In genomic region chr9:109035684-109036423, GRCh38 we compare ENCODE assay signal across 12 cellular contexts. TPM values are rescaled to one million over a fixed set of nuclear protein-coding genes. Genes with fewer than 3 reads are reported as not detected.
DNase-seq lines count a peak whose midpoint lies in the region; ATAC-seq and TF ChIP-seq lines count a peak whose summit lies in the region.
"Had no signal": no experiment of that assay in that cellular context is flagged by ENCODE, and none has a peak within 500 bp of the region (broad histone marks: within the 10 kb centered on the region; RNA-seq: fewer than 3 reads in every experiment).

No MANE protein-coding gene starts in this region.

- peak overlapping the region; percentile 5 for H3K4me2 ChIP-seq in smooth muscle cell

- no peak overlapping the region for H3K4me3 ChIP-seq in adrenal gland
- no peak overlapping the region for H3K4me3 ChIP-seq in left ventricle myocardium inferior
- H3K4me3 ChIP-seq in smooth muscle cell = no peak overlapping the region
- H3K4me3 ChIP-seq: vagina had no signal

- peaks cover 5% of the 10 kb centered on the region for H3F3A ChIP-seq in smooth muscle cell (ENCODE audit: low read depth)

- peaks cover 6% of the 10 kb centered on the region for H3K36me3 Mint-ChIP-seq in natural killer cell treated with Interleukin-12 subunit alpha and Interleukin-12 subunit beta and Interleukin-15 and Interleukin-18, amount 100 ng/mL, for 72 hours

- H3K27ac ChIP-seq in adrenal gland (peak overlapping the region in 4 of 5 donors; percentile 25 to 73 (median 52)), left ventricle myocardium inferior (replicated peaks) (peak overlapping the region; percentile 77), smooth muscle cell (ENCODE audit: low read depth) (peak overlapping the region; percentile 79)
- H3K27ac ChIP-seq: vagina had no signal

- H3K27me3 ChIP-seq in adrenal gland = no peaks in the 10 kb centered on the region
- no peaks in the 10 kb centered on the region for H3K27me3 ChIP-seq in left ventricle myocardium inferior (ENCODE audit: low read depth)
- no peaks in the 10 kb centered on the region for H3K27me3 ChIP-seq in smooth muscle cell (ENCODE audit: low read depth)
- H3K27me3 ChIP-seq: vagina had no signal

- peaks cover 0 to 2% of the 10 kb centered on the region in 2 donors for H3K4me1 Mint-ChIP-seq in natural killer cell treated with Interleukin-12 subunit alpha and Interleukin-12 subunit beta and Interleukin-15 and Interleukin-18, amount 100 ng/mL, for 72 hours (ENCODE audit: low read depth in 2 of 2)
- H3K4me1 Mint-ChIP-seq: activated B cell treated with CpG ODN at 0.5 μM for 24 hours had no signal

- no peak overlapping the region for H3K27ac Mint-ChIP-seq in natural killer cell treated with Interleukin-12 subunit alpha and Interleukin-12 subunit beta and Interleukin-15 and Interleukin-18, amount 100 ng/mL, for 72 hours
- H3K27ac Mint-ChIP-seq: activated B cell treated with CpG ODN at 0.5 μM for 24 hours had no signal

- H3K4me1 ChIP-seq in adrenal gland (replicated peaks in 1 of 2) (peaks cover 11 to 59% of the 10 kb centered on the region in 2 donors), left ventricle myocardium inferior (peaks cover 23% of the 10 kb centered on the region), smooth muscle cell (ENCODE audit: low read depth) (no peaks in the 10 kb centered on the region)

- H3K27me3 Mint-ChIP-seq in natural killer cell treated with Interleukin-12 subunit alpha and Interleukin-12 subunit beta and Interleukin-15 and Interleukin-18, amount 100 ng/mL, for 72 hours = no peaks in the 10 kb centered on the region
- H3K27me3 Mint-ChIP-seq: activated B cell treated with CpG ODN at 0.5 μM for 24 hours had no signal

- no peak overlapping the region for H3K4me3 Mint-ChIP-seq in natural killer cell treated with Interleukin-12 subunit alpha and Interleukin-12 subunit beta and Interleukin-15 and Interleukin-18, amount 100 ng/mL, for 72 hours
- H3K4me3 Mint-ChIP-seq: activated B cell treated with CpG ODN at 0.5 μM for 24 hours had no signal

- 14 to 32% (median 24%) methylated on average over 2 of the region's 2 CpGs for WGBS in adrenal gland, 4 donors
- WGBS in smooth muscle cell (ENCODE audit: low lambda C conversion rate) = 58% methylated on average over 2 of the region's 2 CpGs

- no peak for TF ChIP-seq POLR2A in adrenal gland (IDR thresholded peaks at IDR 0.05)

- H3K9ac ChIP-seq in smooth muscle cell (ENCODE audit: low read depth) = no peak overlapping the region

- H3K36me3 ChIP-seq in adrenal gland (replicated peaks in 1 of 2) (peaks cover 0 to 20% of the 10 kb centered on the region in 2 donors), left ventricle myocardium inferior (peaks cover 51% of the 10 kb centered on the region), smooth muscle cell (ENCODE audit: low read depth) (no peaks in the 10 kb centered on the region)

- H4K20me1 ChIP-seq in smooth muscle cell (ENCODE audit: low read depth) = peaks cover 3% of the 10 kb centered on the region

- no peak for ATAC-seq in HG02763 (IDR thresholded peaks at IDR 0.05; ENCODE audit: unreplicated experiment)
- ATAC-seq in natural killer cell treated with Interleukin-12 subunit alpha and Interleukin-12 subunit beta and Interleukin-15 and Interleukin-18, amount 100 ng/mL, for 72 hours = no peak

- peak in 1 of 6 experiments; percentile 4 for TF ChIP-seq CTCF in adrenal gland (IDR thresholded peaks at IDR 0.05)
- TF ChIP-seq CTCF in left ventricle myocardium inferior (IDR thresholded peaks at IDR 0.05; ENCODE audit: borderline replicate concordance) = no peak
- TF ChIP-seq CTCF in smooth muscle cell (IDR thresholded peaks at IDR 0.05; ENCODE audit: borderline replicate concordance, insufficient read depth, poor library complexity, severe bottlenecking) = no peak

- H3K9me3 Mint-ChIP-seq in natural killer cell treated with Interleukin-12 subunit alpha and Interleukin-12 subunit beta and Interleukin-15 and Interleukin-18, amount 100 ng/mL, for 72 hours = no peaks in the 10 kb centered on the region

- H3K79me2 ChIP-seq in smooth muscle cell (ENCODE audit: low read depth) = peaks cover 4% of the 10 kb centered on the region

- H3K9me3 ChIP-seq in adrenal gland (replicated peaks in 1 of 3) (no peaks in the 10 kb centered on the region), left ventricle myocardium inferior (replicated peaks) (no peaks in the 10 kb centered on the region), smooth muscle cell (replicated peaks; ENCODE audit: low read depth) (no peaks in the 10 kb centered on the region)
- H3K9me3 ChIP-seq: vagina had no signal

- DNase-seq in HK-2 (ENCODE audit: unreplicated experiment) (peak; percentile 34), adrenal gland (peak; percentile 72 to 93 (median 90)), left ventricle myocardium inferior (no peak), smooth muscle cell (lab: John Stamatoyannopoulos, UW; ENCODE audit: unreplicated experiment) (no peak), DMS53 (lab: John Stamatoyannopoulos, UW) (no peak), cerebellum (ENCODE audit: low spot score) (no peak)
- DNase-seq in natural killer cell treated with Interleukin-12 subunit alpha and Interleukin-12 subunit beta and Interleukin-15 and Interleukin-18, amount 100 ng/mL, for 72 hours (ENCODE audit: low spot score) = no peak
- DNase-seq: activated B cell treated with CpG ODN at 0.5 μM for 24 hours, cortex of kidney, NCI-H1105 had no signal

- no peak overlapping the region for H2AFZ ChIP-seq in smooth muscle cell (ENCODE audit: low read depth)

- intact Hi-C loops in adrenal gland (cut with DNase I) (no loop called here), left ventricle myocardium inferior (cut with micrococcal nuclease) (no loop called here)

RNA-seq across cellular contexts. Expression of gene CTNNAL1, which starts 22.6 kb away (rescaled TPM):
- total RNA-seq in adrenal gland (100 to 1,000 TPM; 182 to 817 (median 463) TPM), left ventricle myocardium inferior (78.2 TPM), smooth muscle cell (33.5 and 44.3 TPM in 2 replicates), cerebellum (15.1 TPM)
- polyA plus RNA-seq in adrenal gland (100 to 1,000 TPM; 280 to 429 (median 282) TPM), smooth muscle cell (27.4 and 29.0 TPM in 2 replicates)
- 10 to 100 TPM; 14.6 to 17.3 TPM for total RNA-seq in natural killer cell treated with Interleukin-12 subunit alpha and Interleukin-12 subunit beta and Interleukin-15 and Interleukin-18, amount 100 ng/mL, for 72 hours

Comparison
In these comparisons a context has a peak if more than half of its experiments do, and no peak if none do; other contexts are left out.
1. DNase-seq: peak in HK-2 (single experiment) and adrenal gland (7 of 7); none in left ventricle myocardium inferior (single experiment), smooth muscle cell (single experiment), DMS53 (single experiment), cerebellum (single experiment) and natural killer cell treated with Interleukin-12 subunit alpha and Interleukin-12 subunit beta and Interleukin-15 and Interleukin-18, amount 100 ng/mL, for 72 hours (single experiment).
2. Peak in every context shown above with its lines, with median percentiles within 50 percentile points of each other: H3K27ac ChIP-seq.